Comparison of ENCODE assay signal across 8 cellular contexts in genomic region chr6:14799928-14800327, GRCh38.
DNase-seq lines count a peak whose midpoint lies in the region; ATAC-seq and TF ChIP-seq lines count a peak whose summit lies in the region.

No MANE protein-coding gene starts in this region.

- peak; percentile 94 for DNase-seq in G401 (ENCODE audit: low spot score)
- peak; percentile 66 for DNase-seq in HEK293T (ENCODE audit: extremely low spot score)
- DNase-seq in NCI-H510A treated with DMSO at 0.1 percent for 48 hours (lab: John Stamatoyannopoulos, UW) = peak; percentile 17
- peak; percentile 42 for DNase-seq in activated naive CD4-positive, alpha-beta T cell treated with anti-CD3 and anti-CD28 coated beads, Interleukin-2, amount 10 ng/mL, durations not matched to agents 7 days and 5 days
- DNase-seq in cardiac muscle cell (ENCODE audit: low read depth in 1 of 2, low spot score in 1 of 2) = peak; percentile 67 to 94
- peak; percentile 49 to 59 for DNase-seq in gastrocnemius medialis

- in situ Hi-C loops in G401 (cut with HindIII; ENCODE audit: low sequenced_read_pairs) (no loop called here), gastrocnemius medialis (cut with MboI; ENCODE audit: low sequenced_read_pairs in 4 of 4) (no loop called here)

- peak; percentile 90 to 95 for ATAC-seq in gastrocnemius medialis
- no peak for ATAC-seq in HG03521 (IDR thresholded peaks at IDR 0.05; ENCODE audit: unreplicated experiment)
- no peak for ATAC-seq in HG02970 (IDR thresholded peaks at IDR 0.05; ENCODE audit: low FRiP score, unreplicated experiment)

- no peaks in the 10 kb centered on the region for H3K9me3 Mint-ChIP-seq in activated naive CD4-positive, alpha-beta T cell treated with anti-CD3 and anti-CD28 coated beads, Interleukin-2, amount 10 ng/mL, durations not matched to agents 7 days and 5 days

- no peaks in the 10 kb centered on the region for H3K36me3 ChIP-seq in cardiac muscle cell
- H3K36me3 ChIP-seq in gastrocnemius medialis = no peaks in the 10 kb centered on the region

- H3K27me3 Mint-ChIP-seq in activated naive CD4-positive, alpha-beta T cell treated with anti-CD3 and anti-CD28 coated beads, Interleukin-2, amount 10 ng/mL, durations not matched to agents 7 days and 5 days = peaks cover 26% of the 10 kb centered on the region

- H3K4me1 ChIP-seq in cardiac muscle cell (ENCODE audit: low read depth) = peaks cover 13% of the 10 kb centered on the region
- H3K4me1 ChIP-seq in gastrocnemius medialis = peaks cover 0 to 12% of the 10 kb centered on the region in 2 donors

- H3K4me1 Mint-ChIP-seq in activated naive CD4-positive, alpha-beta T cell treated with anti-CD3 and anti-CD28 coated beads, Interleukin-2, amount 10 ng/mL, durations not matched to agents 7 days and 5 days = peaks cover 6% of the 10 kb centered on the region

- intact Hi-C loops in gastrocnemius medialis (cut with DNase I; ENCODE audit: low total_unique reads) = loop anchor here (10.0 kb wide), 1 partner anchor 585 kb away; no protein-coding TSS in a partner anchor

- no peaks in the 10 kb centered on the region for H3K9me3 ChIP-seq in cardiac muscle cell (ENCODE audit: low read depth)
- no peaks in the 10 kb centered on the region for H3K9me3 ChIP-seq in gastrocnemius medialis

- CTCF ChIA-PET in HEK293T (lab: Yijun Ruan, JAX) = no interaction called here
- CTCF ChIA-PET in activated naive CD4-positive, alpha-beta T cell treated with anti-CD3 and anti-CD28 coated beads, Interleukin-2, amount 10 ng/mL, durations not matched to agents 7 days and 5 days (lab: Charles Lee) = interaction anchor here (0.5 kb wide), 1 partner anchor 571 kb away, joined by 3 read pairs; no protein-coding TSS in a partner anchor

- TF ChIP-seq POLR2A in gastrocnemius medialis (IDR thresholded peaks at IDR 0.05) = no peak

- H3K4me3 Mint-ChIP-seq in activated naive CD4-positive, alpha-beta T cell treated with anti-CD3 and anti-CD28 coated beads, Interleukin-2, amount 10 ng/mL, durations not matched to agents 7 days and 5 days = no peak overlapping the region

- H3K27ac ChIP-seq in cardiac muscle cell = no peak overlapping the region
- H3K27ac ChIP-seq in gastrocnemius medialis = peak overlapping the region in 2 of 4 donors; percentile 1 to 11

- H3K27ac Mint-ChIP-seq in activated naive CD4-positive, alpha-beta T cell treated with anti-CD3 and anti-CD28 coated beads, Interleukin-2, amount 10 ng/mL, durations not matched to agents 7 days and 5 days = no peak overlapping the region

- TF ChIP-seq CTCF in cardiac muscle cell (IDR thresholded peaks at IDR 0.05; ENCODE audit: low read depth, low read length) = no peak
- no peak for TF ChIP-seq CTCF in gastrocnemius medialis (IDR thresholded peaks at IDR 0.05 in 4 of 5, conservative IDR thresholded peaks at IDR 0.05 in 1 of 5)

- H3K36me3 Mint-ChIP-seq in activated naive CD4-positive, alpha-beta T cell treated with anti-CD3 and anti-CD28 coated beads, Interleukin-2, amount 10 ng/mL, durations not matched to agents 7 days and 5 days = no peaks in the 10 kb centered on the region

- POLR2A ChIA-PET in HEK293T (lab: Yijun Ruan, JAX) = no interaction called here

- H3K27me3 ChIP-seq in cardiac muscle cell = no peaks in the 10 kb centered on the region
- H3K27me3 ChIP-seq in gastrocnemius medialis = no peaks in the 10 kb centered on the region

- H3K4me3 ChIP-seq in cardiac muscle cell (no peak overlapping the region), gastrocnemius medialis (no peak overlapping the region)

TF ChIP-seq in HEK293T, 16 proteins besides CTCF, POLR2A, EP300 and RAD21:
- no peak for TF ChIP-seq HDGF (IDR thresholded peaks at IDR 0.05; ENCODE audit: borderline replicate concordance)
- no peak for TF ChIP-seq SP1 (IDR thresholded peaks at IDR 0.05)
- TF ChIP-seq SUZ12 (IDR thresholded peaks at IDR 0.05) = no peak
- TF ChIP-seq LEF1 (IDR thresholded peaks at IDR 0.05; ENCODE audit: borderline replicate concordance) = no peak
- TF ChIP-seq FOXK2 (IDR thresholded peaks at IDR 0.05) = no peak
- no peak for TF ChIP-seq TARDBP (IDR thresholded peaks at IDR 0.05)
- TF ChIP-seq L3MBTL2 (conservative IDR thresholded peaks at IDR 0.05) = no peak
- TF ChIP-seq FOXM1 (IDR thresholded peaks at IDR 0.05; ENCODE audit: borderline replicate concordance) = no peak
- TF ChIP-seq BHLHE40 (IDR thresholded peaks at IDR 0.05; ENCODE audit: borderline replicate concordance) = no peak
- TF ChIP-seq ARNT (IDR thresholded peaks at IDR 0.05) = no peak
- no peak for TF ChIP-seq ELF4 (IDR thresholded peaks at IDR 0.05)
- TF ChIP-seq FOXA1 (IDR thresholded peaks at IDR 0.05) = no peak
TF ChIP-seq in HEK293T: peak in this region for 0.

Comparison
In these comparisons a context has a peak if more than half of its experiments do, and no peak if none do; other contexts are left out.
1. DNase-seq: peak in every context shown above with its lines; median percentile 94 in G401; 80 in cardiac muscle cell; 66 in HEK293T; 54 in gastrocnemius medialis; 42 in activated naive CD4-positive, alpha-beta T cell treated with anti-CD3 and anti-CD28 coated beads, Interleukin-2, amount 10 ng/mL, durations not matched to agents 7 days and 5 days; 17 in NCI-H510A treated with DMSO at 0.1 percent for 48 hours.
2. ATAC-seq: peak in gastrocnemius medialis (2 of 2); none in HG03521 (single experiment) and HG02970 (single experiment).